8 cellular contexts compared by ENCODE assay signal in genomic region chr3:57691411-57692133, GRCh38. TPM values are rescaled to one million over a fixed set of nuclear protein-coding genes. Genes with fewer than 3 reads are reported as not detected.
DNase-seq lines count a peak whose midpoint lies in the region; ATAC-seq and TF ChIP-seq lines count a peak whose summit lies in the region.

No MANE protein-coding gene starts in this region.

- no peak for TF ChIP-seq CTCF in DND-41 (IDR thresholded peaks at IDR 0.05; ENCODE audit: borderline replicate concordance, extremely low read depth, low read length, poor library complexity, severe bottlenecking)
- no peak for TF ChIP-seq CTCF in OCI-LY7 (conservative IDR thresholded peaks at IDR 0.05; ENCODE audit: low read length)

- H4K20me1 ChIP-seq in DND-41 (ENCODE audit: insufficient read depth, low read length) (peaks cover 50% of the 10 kb centered on the region), OCI-LY7 (ENCODE audit: insufficient read depth, low read length) (0 out of 2 replicates have a peak, but pooled peaks cover 11% of the 10 kb centered on the region)

- peaks cover 72% of the 10 kb centered on the region for H3K79me2 ChIP-seq in DND-41 (ENCODE audit: insufficient read depth, low read length)
- peaks cover 53% of the 10 kb centered on the region for H3K79me2 ChIP-seq in OCI-LY7 (ENCODE audit: insufficient read depth, low read depth, low read length)

- peak overlapping the region; percentile 35 to 75 for H3K4me3 ChIP-seq in DND-41 (ENCODE audit: low read depth in 1 of 2, low read length in 2 of 2)
- peak overlapping the region; percentile 91 for H3K4me3 ChIP-seq in OCI-LY7 (ENCODE audit: low read depth, low read length, poor library complexity, severe bottlenecking)
- peak overlapping the region; percentile 81 for H3K4me3 ChIP-seq in naive thymus-derived CD4-positive, alpha-beta T cell (ENCODE audit: low read length)

- H3K4me2 ChIP-seq in DND-41 (ENCODE audit: insufficient read depth, low read length) (peak overlapping the region; percentile 83), OCI-LY7 (ENCODE audit: low read length) (peak overlapping the region; percentile 77)

- peaks cover 13% of the 10 kb centered on the region for H3K36me3 ChIP-seq in DND-41 (ENCODE audit: insufficient read depth, low read length)
- peaks cover 3% of the 10 kb centered on the region; the same call in 1 of the 2 replicates for H3K36me3 ChIP-seq in OCI-LY7 (ENCODE audit: insufficient read depth, low read length)
- no peaks in the 10 kb centered on the region for H3K36me3 ChIP-seq in naive thymus-derived CD4-positive, alpha-beta T cell (ENCODE audit: control insufficient read depth in 2 of 3, insufficient read depth in 3 of 3, low read length in 3 of 3)

- ATAC-seq in DND-41 (ENCODE audit: insufficient read depth, low read depth), result no peak
- no peak for ATAC-seq in naive thymus-derived CD4-positive, alpha-beta T cell
- no peak for ATAC-seq in HG02759 (IDR thresholded peaks at IDR 0.05; ENCODE audit: unreplicated experiment)
- ATAC-seq in GM18517 (IDR thresholded peaks at IDR 0.05; ENCODE audit: unreplicated experiment), result no peak
- no peak for ATAC-seq in HG03432 (IDR thresholded peaks at IDR 0.05; ENCODE audit: unreplicated experiment)
- no peak for ATAC-seq in HG02852 (IDR thresholded peaks at IDR 0.05; ENCODE audit: unreplicated experiment)

- H2AFZ ChIP-seq in DND-41 (ENCODE audit: low read depth, low read length) (no peak overlapping the region; the same call in 1 of the 2 replicates), OCI-LY7 (ENCODE audit: low read length) (no peak overlapping the region; the same call in 1 of the 2 replicates)

- H3K4me1 ChIP-seq in DND-41 (ENCODE audit: insufficient read depth, low read length), result peaks cover 47% of the 10 kb centered on the region
- peaks cover 31% of the 10 kb centered on the region for H3K4me1 ChIP-seq in OCI-LY7 (ENCODE audit: insufficient read depth, low read length, poor library complexity, severe bottlenecking)
- H3K4me1 ChIP-seq in naive thymus-derived CD4-positive, alpha-beta T cell (ENCODE audit: control insufficient read depth in 2 of 2, insufficient read depth in 2 of 2, low read length in 2 of 2), result peaks cover 35% of the 10 kb centered on the region in 2 donors

- no peaks in the 10 kb centered on the region for H3K9me3 Mint-ChIP-seq in dendritic cell treated with granulocyte-macrophage colony-stimulating factor and Interleukin-4, amounts not matched to agents 40 ng/mL and 50 ng/mL, for 4 days
- no peaks in the 10 kb centered on the region for H3K9me3 Mint-ChIP-seq in naive thymus-derived CD4-positive, alpha-beta T cell

- no peaks in the 10 kb centered on the region for H3K27me3 Mint-ChIP-seq in dendritic cell treated with granulocyte-macrophage colony-stimulating factor and Interleukin-4, amounts not matched to agents 40 ng/mL and 50 ng/mL, for 4 days
- no peaks in the 10 kb centered on the region for H3K27me3 Mint-ChIP-seq in naive thymus-derived CD4-positive, alpha-beta T cell

- H3K4me1 Mint-ChIP-seq in dendritic cell treated with granulocyte-macrophage colony-stimulating factor and Interleukin-4, amounts not matched to agents 40 ng/mL and 50 ng/mL, for 4 days (ENCODE audit: low read depth), result peaks cover 40% of the 10 kb centered on the region
- H3K4me1 Mint-ChIP-seq in naive thymus-derived CD4-positive, alpha-beta T cell, result peaks cover 28 to 51% (median 48%) of the 10 kb centered on the region in 7 donors

- peaks cover 9% of the 10 kb centered on the region for H3K36me3 Mint-ChIP-seq in dendritic cell treated with granulocyte-macrophage colony-stimulating factor and Interleukin-4, amounts not matched to agents 40 ng/mL and 50 ng/mL, for 4 days (ENCODE audit: low read depth)
- peaks cover 0 to 16% (median 3%) of the 10 kb centered on the region in 5 donors for H3K36me3 Mint-ChIP-seq in naive thymus-derived CD4-positive, alpha-beta T cell

- H3K4me3 Mint-ChIP-seq in dendritic cell treated with granulocyte-macrophage colony-stimulating factor and Interleukin-4, amounts not matched to agents 40 ng/mL and 50 ng/mL, for 4 days, result peak overlapping the region; percentile 79
- H3K4me3 Mint-ChIP-seq in naive thymus-derived CD4-positive, alpha-beta T cell, result peak overlapping the region; percentile 82 to 98 (median 93)

- no peaks in the 10 kb centered on the region for H3K9me3 ChIP-seq in DND-41 (ENCODE audit: insufficient read depth, low read length, severe bottlenecking)
- no peaks in the 10 kb centered on the region for H3K9me3 ChIP-seq in OCI-LY7 (ENCODE audit: low read length)
- no peaks in the 10 kb centered on the region for H3K9me3 ChIP-seq in naive thymus-derived CD4-positive, alpha-beta T cell (ENCODE audit: control insufficient read depth in 2 of 3, low read length in 3 of 3)

- no peaks in the 10 kb centered on the region for H3K27me3 ChIP-seq in DND-41 (ENCODE audit: insufficient read depth, low read length, poor library complexity)
- no peaks in the 10 kb centered on the region for H3K27me3 ChIP-seq in naive thymus-derived CD4-positive, alpha-beta T cell (ENCODE audit: control insufficient read depth in 2 of 2, insufficient read depth in 2 of 2, low read length in 2 of 2)

- H3K9me2 ChIP-seq in OCI-LY7 (ENCODE audit: insufficient read depth, low read length), result no peaks in the 10 kb centered on the region

- TSS peak; percentile 78 for BruUV-seq in OCI-LY7 (replicated peaks; lab: Mats Ljungman, UMichigan)

- POLR2A ChIA-PET in OCI-LY7 (lab: Charles Lee), result interaction anchor here (0.6 to 2.3 kb wide), 6 partner anchors 10 to 508 kb away, joined by 3 to 10 read pairs (median 7); no protein-coding TSS in a partner anchor
- POLR2A ChIA-PET in naive thymus-derived CD4-positive, alpha-beta T cell (lab: Charles Lee), result interaction anchor here (0.5 to 3.7 kb wide), 10 partner anchors 11 to 150 kb away, joined by 3 to 36 read pairs (median 6); partner anchors contain the start of genes ARF4 and SLMAP

- CTCF ChIA-PET in OCI-LY7 (lab: Charles Lee; ENCODE audit: unreplicated experiment), result no interaction called here
- CTCF ChIA-PET in naive thymus-derived CD4-positive, alpha-beta T cell (lab: Charles Lee), result no interaction called here

- H3K27ac Mint-ChIP-seq in dendritic cell treated with granulocyte-macrophage colony-stimulating factor and Interleukin-4, amounts not matched to agents 40 ng/mL and 50 ng/mL, for 4 days, result peak overlapping the region; percentile 82
- peak overlapping the region; percentile 88 to 96 (median 93) for H3K27ac Mint-ChIP-seq in naive thymus-derived CD4-positive, alpha-beta T cell

- peak overlapping the region; percentile 90 for H3K9ac ChIP-seq in DND-41 (ENCODE audit: low read depth, low read length)

- DNase-seq in DND-41, result peak; percentile 21
- peak; percentile 12 for DNase-seq in OCI-LY7 (ENCODE audit: low spot score)
- DNase-seq in naive thymus-derived CD4-positive, alpha-beta T cell, result peak in 2 of 9 donors; percentile 6 to 25

- intact Hi-C loops in OCI-LY7 (cut with micrococcal nuclease; ENCODE audit: unreplicated experiment), result loop anchor here (1.0 to 10.0 kb wide), 4 partner anchors 21 to 1007 kb away; partner anchors contain the start of genes ARF4, SLMAP and TASOR
- intact Hi-C loops in dendritic cell treated with granulocyte-macrophage colony-stimulating factor and Interleukin-4, amounts not matched to agents 40 ng/mL and 50 ng/mL, for 4 days (cut with micrococcal nuclease), result loop anchor here (1.0 to 5.0 kb wide), 4 partner anchors 21 to 134 kb away; partner anchors contain the start of genes ARF4 and PDE12
- intact Hi-C loops in naive thymus-derived CD4-positive, alpha-beta T cell (cut with micrococcal nuclease), result loop anchor here (1.0 to 5.0 kb wide), 13 partner anchors 8 to 1134 kb away; partner anchors contain the start of genes SLMAP (in 2 of the 2), ABHD6 (in 1 of the 2), APPL1 (in 1 of the 2) and ARF4 (in 1 of the 2)

- H3K27ac ChIP-seq in DND-41 (ENCODE audit: low read length) (peak overlapping the region; percentile 88), OCI-LY7 (ENCODE audit: low read depth, low read length, poor library complexity, severe bottlenecking) (peak overlapping the region; percentile 60)
- peak overlapping the region; percentile 87 for H3K27ac ChIP-seq in naive thymus-derived CD4-positive, alpha-beta T cell (ENCODE audit: low read depth, low read length)

RNA-seq across cellular contexts. Expression of gene DENND6A, which starts 1.3 kb away (rescaled TPM):
- total RNA-seq in OCI-LY7 (2014; rRNA removed; shearing (Covaris generic)), result 15.9 and 25.5 TPM in 2 replicates
- total RNA-seq in OCI-LY7 (2022), result 30.0 and 34.6 TPM in 2 replicates
- 10 to 100 TPM; 31.3 to 76.6 (median 40.8) TPM for total RNA-seq in naive thymus-derived CD4-positive, alpha-beta T cell
- 10 to 100 TPM; 24.8 to 30.3 TPM for polyA plus RNA-seq in naive thymus-derived CD4-positive, alpha-beta T cell
